Comparison of ENCODE assay signal across 1 cellular context in the genomic region with DNA sequence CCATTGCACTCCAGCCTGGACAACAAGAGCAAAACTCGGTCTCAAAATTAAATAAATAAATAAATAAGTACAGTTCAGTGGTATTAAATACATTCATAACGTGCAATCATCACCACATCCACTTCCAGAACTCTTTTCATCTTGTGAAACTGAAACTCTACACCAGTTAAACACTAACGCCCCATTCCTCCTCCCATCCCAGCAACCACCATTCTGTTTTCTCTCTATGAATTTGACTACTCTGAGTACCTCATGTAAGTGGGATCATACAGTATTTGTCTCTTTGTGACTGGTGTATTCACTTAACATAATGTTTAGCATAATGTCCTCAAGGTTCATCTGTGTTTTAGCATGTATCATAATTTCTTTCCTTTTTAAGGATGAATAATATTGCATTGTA.
TF ChIP-seq lines count a peak whose summit lies in the region.

No MANE protein-coding gene starts in this region.

TF ChIP-seq in GM12878, 131 proteins besides CTCF, POLR2A, EP300 and RAD21:
- TF ChIP-seq RUNX3 (IDR thresholded peaks at IDR 0.05; ENCODE audit: low read length): peak; percentile 32; the same call in 1 of the 2 replicates
- TF ChIP-seq IKZF2 (IDR thresholded peaks at IDR 0.05): peak in 1 of 2 experiments; percentile 24; a peak in 1 of 4 replicates
- TF ChIP-seq, protein P1, sequence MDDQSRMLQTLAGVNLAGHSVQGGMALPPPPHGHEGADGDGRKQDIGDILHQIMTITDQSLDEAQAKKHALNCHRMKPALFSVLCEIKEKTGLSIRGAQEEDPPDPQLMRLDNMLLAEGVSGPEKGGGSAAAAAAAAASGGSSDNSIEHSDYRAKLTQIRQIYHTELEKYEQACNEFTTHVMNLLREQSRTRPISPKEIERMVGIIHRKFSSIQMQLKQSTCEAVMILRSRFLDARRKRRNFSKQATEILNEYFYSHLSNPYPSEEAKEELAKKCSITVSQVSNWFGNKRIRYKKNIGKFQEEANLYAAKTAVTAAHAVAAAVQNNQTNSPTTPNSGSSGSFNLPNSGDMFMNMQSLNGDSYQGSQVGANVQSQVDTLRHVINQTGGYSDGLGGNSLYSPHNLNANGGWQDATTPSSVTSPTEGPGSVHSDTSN (IDR thresholded peaks at IDR 0.05; ENCODE audit: insufficient replicate concordance, low read depth, low read length): no peak
- TF ChIP-seq, protein P2, sequence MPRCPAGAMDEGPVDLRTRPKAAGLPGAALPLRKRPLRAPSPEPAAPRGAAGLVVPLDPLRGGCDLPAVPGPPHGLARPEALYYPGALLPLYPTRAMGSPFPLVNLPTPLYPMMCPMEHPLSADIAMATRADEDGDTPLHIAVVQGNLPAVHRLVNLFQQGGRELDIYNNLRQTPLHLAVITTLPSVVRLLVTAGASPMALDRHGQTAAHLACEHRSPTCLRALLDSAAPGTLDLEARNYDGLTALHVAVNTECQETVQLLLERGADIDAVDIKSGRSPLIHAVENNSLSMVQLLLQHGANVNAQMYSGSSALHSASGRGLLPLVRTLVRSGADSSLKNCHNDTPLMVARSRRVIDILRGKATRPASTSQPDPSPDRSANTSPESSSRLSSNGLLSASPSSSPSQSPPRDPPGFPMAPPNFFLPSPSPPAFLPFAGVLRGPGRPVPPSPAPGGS (IDR thresholded peaks at IDR 0.05; ENCODE audit: borderline replicate concordance, insufficient read depth, low read depth, low read length, poor library complexity, severe bottlenecking): no peak
- TF ChIP-seq, protein P3, sequence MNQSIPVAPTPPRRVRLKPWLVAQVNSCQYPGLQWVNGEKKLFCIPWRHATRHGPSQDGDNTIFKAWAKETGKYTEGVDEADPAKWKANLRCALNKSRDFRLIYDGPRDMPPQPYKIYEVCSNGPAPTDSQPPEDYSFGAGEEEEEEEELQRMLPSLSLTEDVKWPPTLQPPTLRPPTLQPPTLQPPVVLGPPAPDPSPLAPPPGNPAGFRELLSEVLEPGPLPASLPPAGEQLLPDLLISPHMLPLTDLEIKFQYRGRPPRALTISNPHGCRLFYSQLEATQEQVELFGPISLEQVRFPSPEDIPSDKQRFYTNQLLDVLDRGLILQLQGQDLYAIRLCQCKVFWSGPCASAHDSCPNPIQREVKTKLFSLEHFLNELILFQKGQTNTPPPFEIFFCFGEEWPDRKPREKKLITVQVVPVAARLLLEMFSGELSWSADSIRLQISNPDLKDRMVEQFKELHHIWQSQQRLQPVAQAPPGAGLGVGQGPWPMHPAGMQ (IDR thresholded peaks at IDR 0.05; ENCODE audit: borderline replicate concordance): no peak
- no peak for TF ChIP-seq NR2C2 (IDR thresholded peaks at IDR 0.05; ENCODE audit: borderline replicate concordance, control insufficient read depth, insufficient read length, low read depth)
- no peak for TF ChIP-seq TCF3 (IDR thresholded peaks at IDR 0.05; ENCODE audit: borderline replicate concordance, insufficient read depth, low read depth, low read length)
- no peak for TF ChIP-seq SUPT20H (IDR thresholded peaks at IDR 0.05; ENCODE audit: borderline replicate concordance, control insufficient read depth, low read depth, low read length)
- TF ChIP-seq BCL11A (IDR thresholded peaks at IDR 0.05; ENCODE audit: low read depth, low read length): no peak
- no peak for TF ChIP-seq RCOR1 (conservative IDR thresholded peaks at IDR 0.05; ENCODE audit: low read depth, low read length)
- no peak for TF ChIP-seq TBL1XR1 (IDR thresholded peaks at IDR 0.05; ENCODE audit: low read depth, low read length)
- TF ChIP-seq RELA (IDR thresholded peaks at IDR 0.05; ENCODE audit: borderline replicate concordance, partially characterized antibody): no peak
- TF ChIP-seq BRCA1 (IDR thresholded peaks at IDR 0.05; ENCODE audit: low read depth, low read length): no peak
- TF ChIP-seq, protein P4, sequence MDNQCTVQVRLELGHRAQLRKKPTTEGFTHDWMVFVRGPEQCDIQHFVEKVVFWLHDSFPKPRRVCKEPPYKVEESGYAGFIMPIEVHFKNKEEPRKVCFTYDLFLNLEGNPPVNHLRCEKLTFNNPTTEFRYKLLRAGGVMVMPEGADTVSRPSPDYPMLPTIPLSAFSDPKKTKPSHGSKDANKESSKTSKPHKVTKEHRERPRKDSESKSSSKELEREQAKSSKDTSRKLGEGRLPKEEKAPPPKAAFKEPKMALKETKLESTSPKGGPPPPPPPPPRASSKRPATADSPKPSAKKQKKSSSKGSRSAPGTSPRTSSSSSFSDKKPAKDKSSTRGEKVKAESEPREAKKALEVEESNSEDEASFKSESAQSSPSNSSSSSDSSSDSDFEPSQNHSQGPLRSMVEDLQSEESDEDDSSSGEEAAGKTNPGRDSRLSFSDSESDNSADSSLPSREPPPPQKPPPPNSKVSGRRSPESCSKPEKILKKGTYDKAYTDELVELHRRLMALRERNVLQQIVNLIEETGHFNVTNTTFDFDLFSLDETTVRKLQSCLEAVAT (IDR thresholded peaks at IDR 0.05): no peak
